Comparison of ENCODE assay signal across 18 cellular contexts in the genomic region with DNA sequence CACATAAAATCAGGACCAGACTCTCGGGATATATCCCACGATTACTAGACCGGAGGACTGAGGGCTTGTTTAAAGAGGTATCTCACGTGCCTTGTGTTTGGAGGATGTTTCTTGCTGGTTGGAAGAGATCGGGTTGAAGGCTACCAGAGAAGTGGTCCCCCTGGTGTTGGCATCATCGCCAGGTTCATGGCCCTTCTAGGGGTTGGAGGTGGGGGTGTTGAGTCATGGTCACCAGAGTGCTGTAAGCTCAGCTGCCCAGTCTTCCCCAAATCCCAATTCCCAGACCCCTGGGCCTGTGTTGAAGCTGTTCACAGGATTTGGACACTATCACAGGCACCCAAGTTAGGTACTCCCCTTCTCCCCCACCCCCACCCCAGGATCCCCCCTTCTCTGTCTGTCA. TPM values are rescaled to one million over a fixed set of nuclear protein-coding genes. Genes with fewer than 3 reads are reported as not detected.
DNase-seq lines count a peak whose midpoint lies in the region; TF ChIP-seq lines count a peak whose summit lies in the region.
"Had no signal": no experiment of that assay in that cellular context is flagged by ENCODE, and none has a peak within 500 bp of the region (broad histone marks: within the 10 kb centered on the region; RNA-seq: fewer than 3 reads in every experiment).

No MANE protein-coding gene starts in this region.

- no peaks in the 10 kb centered on the region for H3K9me3 ChIP-seq in osteoblast (ENCODE audit: low read depth, low read length)
- H3K9me3 ChIP-seq in Caco-2 = no peaks in the 10 kb centered on the region

- no peak overlapping the region for H2AFZ ChIP-seq in osteoblast (ENCODE audit: low read length)
- H2AFZ ChIP-seq: GM23248 had no signal

- H3K79me2 ChIP-seq in osteoblast (ENCODE audit: insufficient read depth, low read length) = no peaks in the 10 kb centered on the region

- H3K36me3 Mint-ChIP-seq in glutamatergic neuron (ENCODE audit: unreplicated experiment) = peaks cover 4% of the 10 kb centered on the region
- H3K36me3 Mint-ChIP-seq in Caco-2 (ENCODE audit: insufficient read depth, unreplicated experiment) = peaks cover 67% of the 10 kb centered on the region

- TF ChIP-seq CTCF in RWPE1 (conservative IDR thresholded peaks at IDR 0.05; ENCODE audit: low read depth) (no peak), glutamatergic neuron (IDR thresholded peaks at IDR 0.05; ENCODE audit: partially characterized antibody, unreplicated experiment) (no peak), osteoblast (IDR thresholded peaks at IDR 0.05; ENCODE audit: extremely low read depth, low read depth, low read length) (no peak), Caco-2 (IDR thresholded peaks at IDR 0.05; ENCODE audit: insufficient read depth in 1 of 2, low read depth in 1 of 2, low read length in 1 of 2, severe bottlenecking in 1 of 2, unreplicated experiment in 1 of 2) (no peak)

- POLR2A ChIA-PET in RWPE1 (lab: Yijun Ruan, JAX; ENCODE audit: low non-redundant PET) (no interaction called here), Caco-2 (lab: Charles Lee) (no interaction called here)

- H3K4me3 Mint-ChIP-seq in glutamatergic neuron (ENCODE audit: unreplicated experiment) (peak overlapping the region; percentile 20), Caco-2 (ENCODE audit: unreplicated experiment) (no peak overlapping the region)
- H3K4me3 Mint-ChIP-seq: CD4-positive, alpha-beta memory T cell; H9 had no signal

- CTCF ChIA-PET in RWPE1 (lab: Yijun Ruan, JAX) = interaction anchor here (0.6 to 0.8 kb wide), 2 partner anchors 8 to 103 kb away, joined by 4 read pairs; no protein-coding TSS in a partner anchor
- CTCF ChIA-PET in Caco-2 (lab: Charles Lee) = no interaction called here

- H3K9me3 Mint-ChIP-seq in glutamatergic neuron (ENCODE audit: unreplicated experiment) (peaks cover 7% of the 10 kb centered on the region), Caco-2 (ENCODE audit: unreplicated experiment) (no peaks in the 10 kb centered on the region)
- H3K9me3 Mint-ChIP-seq: CD4-positive, alpha-beta memory T cell; H9 had no signal

- H3K4me1 Mint-ChIP-seq in glutamatergic neuron (ENCODE audit: low read depth, unreplicated experiment) = peaks cover 32% of the 10 kb centered on the region
- no peaks in the 10 kb centered on the region for H3K4me1 Mint-ChIP-seq in Caco-2 (ENCODE audit: low read depth, unreplicated experiment)
- H3K4me1 Mint-ChIP-seq: CD4-positive, alpha-beta memory T cell had no signal

- peak overlapping the region; percentile 81 for H3K27ac Mint-ChIP-seq in glutamatergic neuron (ENCODE audit: unreplicated experiment)
- no peak overlapping the region for H3K27ac Mint-ChIP-seq in Caco-2 (ENCODE audit: unreplicated experiment)

- H4K20me1 ChIP-seq in osteoblast (ENCODE audit: insufficient read depth, low read length) = peaks cover 2% of the 10 kb centered on the region

- no TSS peak for BruUV-seq in Caco-2 (replicated peaks; lab: Mats Ljungman, UMichigan)

- DNase-seq in H7 = peak; percentile 28
- DNase-seq in RWPE1 (ENCODE audit: low spot score) = no peak
- DNase-seq in glutamatergic neuron = no peak
- peak; percentile 60 for DNase-seq in osteoblast (ENCODE audit: insufficient read length, low spot score, missing footprints)
- DNase-seq in Caco-2 = no peak
- DNase-seq in SHP77 (lab: John Stamatoyannopoulos, UW) = no peak
- DNase-seq in COR-L47 (lab: John Stamatoyannopoulos, UW) = no peak
- DNase-seq: C1 segment of cervical spinal cord; CD4-positive, alpha-beta memory T cell; DMS 273 treated with DMSO at 0.1 percent for 48 hours; DMS53; GF-D8; GM23248; H9 had no signal

- H3K36me3 ChIP-seq in H7 (replicated peaks; ENCODE audit: control insufficient read depth, insufficient read depth, low read length) (peaks cover 29% of the 10 kb centered on the region), osteoblast (ENCODE audit: insufficient read depth, low read length) (peaks cover 54% of the 10 kb centered on the region), Caco-2 (ENCODE audit: control insufficient read depth, insufficient read depth, low read length) (no peaks in the 10 kb centered on the region; the same call in none of the 2 replicates)

- H3K4me3 ChIP-seq in H7 (ENCODE audit: insufficient read depth, low read depth, low read length) (no peak overlapping the region), osteoblast (ENCODE audit: insufficient read depth, low read length) (no peak overlapping the region), Caco-2 (ENCODE audit: low read depth, low read length) (no peak overlapping the region)
- H3K4me3 ChIP-seq: GM23248 had no signal

- H3K27me3 Mint-ChIP-seq in glutamatergic neuron (ENCODE audit: unreplicated experiment) = peaks cover 4% of the 10 kb centered on the region
- H3K27me3 Mint-ChIP-seq in Caco-2 (ENCODE audit: insufficient read depth, unreplicated experiment) = no peaks in the 10 kb centered on the region
- H3K27me3 Mint-ChIP-seq: CD4-positive, alpha-beta memory T cell had no signal

- no peaks in the 10 kb centered on the region for H3K27me3 ChIP-seq in H7 (ENCODE audit: control insufficient read depth, insufficient read depth, low read length)
- no peaks in the 10 kb centered on the region for H3K27me3 ChIP-seq in osteoblast (ENCODE audit: insufficient read depth, low read length)
- no peaks in the 10 kb centered on the region for H3K27me3 ChIP-seq in Caco-2 (replicated peaks; ENCODE audit: control insufficient read depth, insufficient read depth, low read length)

- H3K27ac ChIP-seq in RWPE1 (peak overlapping the region; percentile 26), osteoblast (ENCODE audit: low read depth, low read length) (no peak overlapping the region)
- H3K27ac ChIP-seq: GM23248 had no signal

- intact Hi-C loops in Caco-2 (cut with micrococcal nuclease; ENCODE audit: unreplicated experiment) = no loop called here

- H3K4me2 ChIP-seq in osteoblast (ENCODE audit: insufficient read depth, low read length) = no peak overlapping the region

- H3K4me1 ChIP-seq in osteoblast (ENCODE audit: insufficient read depth, low read length) = no peaks in the 10 kb centered on the region
- H3K4me1 ChIP-seq in Caco-2 = no peaks in the 10 kb centered on the region

RNA-seq across cellular contexts. Expression of gene PRDM12, which starts 29.1 kb away (rescaled TPM):
- total RNA-seq in H7 (2014; rRNA removed; shearing (Covaris generic)) = 0.11 and 0.31 TPM in 2 replicates
- total RNA-seq in glutamatergic neuron (ENCODE audit: unreplicated experiment) = 0.98 TPM
- total RNA-seq in osteoblast = not detected in 2 replicates
- 0.32 and 0.34 TPM in 2 replicates for total RNA-seq in Caco-2 (2022)
- total RNA-seq: A172; A673; CD4-positive, alpha-beta memory T cell; Daoy; G401; GM23248; H9 had no signal

RNA-seq across cellular contexts. Expression of gene FUBP3, which starts 55.9 kb away (rescaled TPM):
- total RNA-seq in H7 (2014; rRNA removed; shearing (Covaris generic)) = 43.9 and 56.0 TPM in 2 replicates
- 76.8 TPM for total RNA-seq in glutamatergic neuron (ENCODE audit: unreplicated experiment)
- total RNA-seq in osteoblast = 45.6 and 46.3 TPM in 2 replicates
- total RNA-seq in Caco-2 (2022) = 76.1 and 78.6 TPM in 2 replicates

RNA-seq across cellular contexts. Expression of gene EXOSC2, which starts 58.3 kb away (rescaled TPM):
- 53.1 and 61.9 TPM in 2 replicates for total RNA-seq in H7 (2014; rRNA removed; shearing (Covaris generic))
- total RNA-seq in glutamatergic neuron (ENCODE audit: unreplicated experiment) (43.3 TPM), osteoblast (18.6 and 22.1 TPM in 2 replicates), Caco-2 (2022) (59.1 and 68.4 TPM in 2 replicates)

Comparison
In these comparisons a context has a peak if more than half of its experiments do, and no peak if none do; other contexts are left out.
1. DNase-seq: peak in H7 (single experiment) and osteoblast (single experiment); none in RWPE1 (single experiment), glutamatergic neuron (single experiment), Caco-2 (0 of 2), SHP77 (0 of 2) and COR-L47 (single experiment).